Comparison of ENCODE assay signal across 11 cellular contexts in genomic region chr1:155012760-155013602, GRCh38. TPM values are rescaled to one million over a fixed set of nuclear protein-coding genes. Genes with fewer than 3 reads are reported as not detected.
DNase-seq lines count a peak whose midpoint lies in the region; ATAC-seq, FAIRE-seq and TF ChIP-seq lines count a peak whose summit lies in the region.
"Had no signal": no experiment of that assay in that cellular context is flagged by ENCODE, and none has a peak within 500 bp of the region (broad histone marks: within the 10 kb centered on the region; RNA-seq: fewer than 3 reads in every experiment).

No MANE protein-coding gene starts in this region.

- H3K9ac ChIP-seq in K562 (ENCODE audit: insufficient read depth in 1 of 2, low read depth in 2 of 2, low read length in 2 of 2): peak overlapping the region; percentile 24 to 80; a peak in 2 of 4 replicates

- peaks cover 0 to 37% of the 10 kb centered on the region in 2 experiments; a peak in 1 of 3 replicates for H3K36me3 ChIP-seq in HEK293 (ENCODE audit: control insufficient read depth in 2 of 2, insufficient read depth in 1 of 2, low read length in 2 of 2)
- H3K36me3 ChIP-seq in K562 (ENCODE audit: control insufficient read depth, insufficient read depth, low read length): peaks cover 69% of the 10 kb centered on the region; the same call in 2 of the 3 replicates
- H3K36me3 ChIP-seq in naive thymus-derived CD4-positive, alpha-beta T cell (ENCODE audit: control insufficient read depth in 2 of 3, insufficient read depth in 3 of 3, low read length in 3 of 3): peaks cover 0 to 29% (median 0%) of the 10 kb centered on the region in 3 experiments
- peaks cover 1% of the 10 kb centered on the region for H3K36me3 ChIP-seq in Caco-2 (ENCODE audit: control insufficient read depth, insufficient read depth, low read length)

- H3K27me3 ChIP-seq in K562 (ENCODE audit: control insufficient read depth in 2 of 2, insufficient read depth in 2 of 2, low read length in 2 of 2) (no peaks in the 10 kb centered on the region), Caco-2 (replicated peaks; ENCODE audit: control insufficient read depth, insufficient read depth, low read length) (no peaks in the 10 kb centered on the region)
- no peaks in the 10 kb centered on the region for H3K27me3 ChIP-seq in naive thymus-derived CD4-positive, alpha-beta T cell (ENCODE audit: control insufficient read depth in 2 of 2, insufficient read depth in 2 of 2, low read length in 2 of 2)

- H3K4me3 ChIP-seq in A549 (no peak overlapping the region), HEK293 (ENCODE audit: low read depth, low read length) (no peak overlapping the region), K562 (no peak overlapping the region), Caco-2 (ENCODE audit: low read depth, low read length) (no peak overlapping the region)
- H3K4me3 ChIP-seq in naive thymus-derived CD4-positive, alpha-beta T cell (ENCODE audit: low read length): peak overlapping the region; percentile 38

- H2AFZ ChIP-seq in K562 (ENCODE audit: low read depth, low read length): no peak overlapping the region

- DNase-seq in A549 (ENCODE audit: low read depth in 1 of 2, low spot score in 1 of 2): no peak
- DNase-seq in K562 (ENCODE audit: extremely low read depth in 1 of 4, low spot score in 3 of 4): peak in 1 of 4 experiments; percentile 49
- no peak for DNase-seq in naive thymus-derived CD4-positive, alpha-beta T cell
- no peak for DNase-seq in Caco-2
- DNase-seq in head of caudate nucleus: no peak
- no peak for DNase-seq in amniotic stem cell (lab: John Stamatoyannopoulos, UW)
- no peak for DNase-seq in NCI-H774 (lab: John Stamatoyannopoulos, UW)
- DNase-seq: NK-92 treated with Interleukin-12 subunit alpha and Interleukin-12 subunit beta, amount 100 ng/mL, for 24 hours had no signal

- H3K36me3 Mint-ChIP-seq in naive thymus-derived CD4-positive, alpha-beta T cell: peaks cover 0 to 46% (median 4%) of the 10 kb centered on the region in 5 donors
- peaks cover 51% of the 10 kb centered on the region for H3K36me3 Mint-ChIP-seq in Caco-2 (ENCODE audit: insufficient read depth, unreplicated experiment)

- H3K9me3 ChIP-seq in A549 (no peaks in the 10 kb centered on the region), HEK293 (ENCODE audit: control insufficient read depth, insufficient read depth, low read depth, low read length) (no peaks in the 10 kb centered on the region), K562 (replicated peaks; ENCODE audit: control insufficient read depth, insufficient read depth, low read depth, low read length) (no peaks in the 10 kb centered on the region), Caco-2 (no peaks in the 10 kb centered on the region)
- no peaks in the 10 kb centered on the region for H3K9me3 ChIP-seq in naive thymus-derived CD4-positive, alpha-beta T cell (ENCODE audit: control insufficient read depth in 2 of 3, low read length in 3 of 3)

- ATAC-seq in A549 (no peak), K562 (no peak)
- no peak for ATAC-seq in naive thymus-derived CD4-positive, alpha-beta T cell

- H3K79me2 ChIP-seq in K562 (ENCODE audit: control insufficient read depth, insufficient read depth, low read length): peaks cover 56% of the 10 kb centered on the region

- H3K27me3 Mint-ChIP-seq in naive thymus-derived CD4-positive, alpha-beta T cell: no peaks in the 10 kb centered on the region
- no peaks in the 10 kb centered on the region for H3K27me3 Mint-ChIP-seq in Caco-2 (ENCODE audit: insufficient read depth, unreplicated experiment)

- FAIRE-seq in A549 (lab: Jason Lieb, UNC) (peak; percentile 13), K562 (lab: Jason Lieb, UNC) (peak; percentile 88)
- FAIRE-seq: endometrium had no signal

- H3K9me3 Mint-ChIP-seq in naive thymus-derived CD4-positive, alpha-beta T cell: no peaks in the 10 kb centered on the region
- H3K9me3 Mint-ChIP-seq in Caco-2 (ENCODE audit: unreplicated experiment): no peaks in the 10 kb centered on the region

- peak overlapping the region; percentile 80 to 98 (median 95) for H3K27ac Mint-ChIP-seq in naive thymus-derived CD4-positive, alpha-beta T cell
- H3K27ac Mint-ChIP-seq in Caco-2 (ENCODE audit: unreplicated experiment): no peak overlapping the region

- POLR2A ChIA-PET in A549 (lab: Yijun Ruan, JAX): interaction anchor here (0.6 to 0.7 kb wide), 2 partner anchors 35 to 174 kb away, joined by 11 to 12 read pairs; no protein-coding TSS in a partner anchor
- POLR2A ChIA-PET in HEK293 (lab: Yijun Ruan, JAX): interaction anchor here (1.0 to 1.6 kb wide), 5 partner anchors 9 to 154 kb away, joined by 3 to 8 read pairs (median 5); partner anchors contain the start of gene PYGO2
- POLR2A ChIA-PET in K562 (lab: Yijun Ruan, JAX): interaction anchor here (0.6 to 1.9 kb wide), 12 partner anchors 8 to 1114 kb away, joined by 3 to 8 read pairs (median 4); partner anchors contain the start of genes CKS1B, FLAD1, LENEP and PBXIP1
- POLR2A ChIA-PET in naive thymus-derived CD4-positive, alpha-beta T cell (lab: Charles Lee): interaction anchor here (0.5 to 13.8 kb wide), 13 partner anchors 9 to 122 kb away, joined by 3 to 270 read pairs (median 5); partner anchors contain the start of genes ADAM15, CKS1B, FLAD1 and LENEP
- POLR2A ChIA-PET in Caco-2 (lab: Charles Lee): no interaction called here

- no peak for TF ChIP-seq POLR2A in A549 (IDR thresholded peaks at IDR 0.05; ENCODE audit: low read length)
- TF ChIP-seq POLR2A in K562 (conservative IDR thresholded peaks at IDR 0.05): 0 out of 2 replicates have a peak, but pooled peaks have one; percentile 33

- no peak for TF ChIP-seq EP300 in A549 (IDR thresholded peaks at IDR 0.05)
- no peak for TF ChIP-seq EP300 in K562 (IDR thresholded peaks at IDR 0.05; ENCODE audit: low read length)

- TF ChIP-seq CTCF in A549 (IDR thresholded peaks at IDR 0.05) (no peak), HEK293 (tag by site-specific recombination; IDR thresholded peaks at IDR 0.05) (no peak), K562 (IDR thresholded peaks at IDR 0.05 in 2 of 3, conservative IDR thresholded peaks at IDR 0.05 in 1 of 3; ENCODE audit: insufficient read depth in 2 of 3, low read depth in 1 of 3, low read length in 3 of 3) (no peak), Caco-2 (IDR thresholded peaks at IDR 0.05; ENCODE audit: insufficient read depth in 1 of 2, low read depth in 1 of 2, low read length in 1 of 2, severe bottlenecking in 1 of 2, unreplicated experiment in 1 of 2) (no peak)

- peak overlapping the region; percentile 59 for H3K4me2 ChIP-seq in A549
- peak overlapping the region; percentile 59 for H3K4me2 ChIP-seq in K562 (ENCODE audit: insufficient read depth, low read length)

- BruUV-seq in K562 (replicated peaks; lab: Mats Ljungman, UMichigan): no TSS peak
- BruUV-seq in Caco-2 (replicated peaks; lab: Mats Ljungman, UMichigan): no TSS peak

- no peaks in the 10 kb centered on the region; the same call in 1 of the 2 replicates for H4K20me1 ChIP-seq in K562 (replicated peaks; ENCODE audit: control insufficient read depth, insufficient read depth, low read length)

- CTCF ChIA-PET in A549 (lab: Yijun Ruan, JAX) (no interaction called here), HEK293 (lab: Yijun Ruan, JAX) (interaction anchor here (0.6 to 1.4 kb wide), 8 partner anchors 12 to 86 kb away, joined by 3 to 8 read pairs (median 4); partner anchors contain the start of genes ADAM15, LENEP and PYGO2), K562 (lab: Yijun Ruan, JAX; ENCODE audit: low intra/inter-chr PET ratio) (no interaction called here), Caco-2 (lab: Charles Lee) (interaction anchor here (1.1 kb wide), 1 partner anchor 11 kb away, joined by 4 read pairs; the partner anchor contains the start of gene ZBTB7B)
- CTCF ChIA-PET in naive thymus-derived CD4-positive, alpha-beta T cell (lab: Charles Lee): interaction anchor here (1.0 to 13.9 kb wide), 7 partner anchors 10 to 72 kb away, joined by 3 to 291 read pairs (median 6); partner anchors contain the start of genes ADAM15, CKS1B, LENEP and PBXIP1

- H3K4me1 ChIP-seq in A549 (peaks cover 88% of the 10 kb centered on the region), HEK293 (ENCODE audit: control insufficient read depth, insufficient read depth, low read length) (peaks cover 13% of the 10 kb centered on the region), K562 (replicated peaks in 1 of 2; ENCODE audit: control insufficient read depth in 2 of 2, insufficient read depth in 2 of 2, low read length in 2 of 2) (peaks cover 70 to 93% of the 10 kb centered on the region in 2 experiments), Caco-2 (peaks cover 39% of the 10 kb centered on the region)
- peaks cover 54 to 72% of the 10 kb centered on the region in 2 donors for H3K4me1 ChIP-seq in naive thymus-derived CD4-positive, alpha-beta T cell (ENCODE audit: control insufficient read depth in 2 of 2, insufficient read depth in 2 of 2, low read length in 2 of 2)

- intact Hi-C loops in K562 (cut with micrococcal nuclease) (no loop called here), Caco-2 (cut with micrococcal nuclease; ENCODE audit: unreplicated experiment) (no loop called here), head of caudate nucleus (cut with DNase I) (no loop called here)
- intact Hi-C loops in naive thymus-derived CD4-positive, alpha-beta T cell (cut with micrococcal nuclease): no loop called here

- peaks cover 30 to 81% (median 62%) of the 10 kb centered on the region in 7 donors for H3K4me1 Mint-ChIP-seq in naive thymus-derived CD4-positive, alpha-beta T cell
- H3K4me1 Mint-ChIP-seq in Caco-2 (ENCODE audit: low read depth, unreplicated experiment): peaks cover 21% of the 10 kb centered on the region

- H3K9me1 ChIP-seq in K562 (ENCODE audit: control insufficient read depth, insufficient read depth, low read length): no peaks in the 10 kb centered on the region

- in situ Hi-C loops in K562 (cut with MboI): no loop called here

- 82% methylated on average over 3 of the region's 3 CpGs for WGBS in A549 (ENCODE audit: missing lambda C conversion rate)
- 11% methylated on average over 3 of the region's 3 CpGs for WGBS in K562 (ENCODE audit: insufficient coverage, low coverage, missing lambda C conversion rate)

- H3K27ac ChIP-seq in A549 (peak overlapping the region; percentile 67 to 100; a peak in 5 of 6 replicates), HEK293 (ENCODE audit: extremely low read depth, low read depth, low read length) (0 out of 2 replicates have a peak overlapping the region, but pooled peaks have one; percentile 24), K562 (ENCODE audit: extremely low read depth, low read depth, low read length) (peak overlapping the region; percentile 51)
- peak overlapping the region; percentile 83 for H3K27ac ChIP-seq in naive thymus-derived CD4-positive, alpha-beta T cell (ENCODE audit: low read depth, low read length)

- no peak for TF ChIP-seq RAD21 in A549 (conservative IDR thresholded peaks at IDR 0.05 in 1 of 2, IDR thresholded peaks at IDR 0.05 in 1 of 2)
- TF ChIP-seq RAD21 in K562 (CRISPR knock-in tag; conservative IDR thresholded peaks at IDR 0.05 in 1 of 2, IDR thresholded peaks at IDR 0.05 in 1 of 2): no peak

- H3K4me3 Mint-ChIP-seq in naive thymus-derived CD4-positive, alpha-beta T cell: peak overlapping the region; percentile 75 to 99 (median 90)
- H3K4me3 Mint-ChIP-seq in Caco-2 (ENCODE audit: unreplicated experiment): no peak overlapping the region

RNA-seq across cellular contexts. Expression of gene ZBTB7B, which starts 10.4 kb away (rescaled TPM):
- polyA plus RNA-seq in A549 (2011; rRNA removed): 20.5 and 20.8 TPM in 2 replicates
- polyA plus RNA-seq in A549 (2012; cell fraction: cytosol; rRNA removed): 28.8 and 32.2 TPM in 2 replicates
- 60.8 and 82.4 TPM in 2 replicates for polyA plus RNA-seq in A549 (2012; cell fraction: nucleus; rRNA removed)
- 24.7 to 30.7 TPM (median 29.0 TPM) in 3 replicates for polyA plus RNA-seq in A549 (2017; fragmentation: RNase III; extraction: RNeasy Plus Mini Kit Qiagen cat#74134 plus additional on column Dnase treatment)
- polyA minus RNA-seq in A549 (2011; rRNA and poly(A)+ RNA removed): 25.1 and 30.3 TPM in 2 replicates
- total RNA-seq in K562 (2011; cell fraction: chromatin; rRNA removed; ENCODE audit: low replicate concordance): 24.5 and 77.3 TPM in 2 replicates
- 49.9 and 53.4 TPM in 2 replicates for total RNA-seq in K562 (2011; cell fraction: nucleolus; rRNA removed)
- 27.5 and 32.6 TPM in 2 replicates for total RNA-seq in K562 (2011; cell fraction: nucleoplasm; rRNA removed)
- total RNA-seq in K562 (2014; rRNA removed): 31.3 and 40.6 TPM in 2 replicates
- 6.7 and 6.9 TPM in 2 replicates for total RNA-seq in K562 (2014; rRNA removed; fragmentation: Illumina TruSeq; extraction: Trizol)
- 21.9 and 23.3 TPM in 2 replicates for total RNA-seq in K562 (2015; rRNA removed; fragmentation: Illumina TruSeq; extraction: Trizol)
- total RNA-seq in K562 (2021): 46.5 and 48.2 TPM in 2 replicates
- 15.2 and 22.8 TPM in 2 replicates for polyA plus RNA-seq in K562 (2011; rRNA removed)
- polyA plus RNA-seq in K562 (2011; cell fraction: cytosol; rRNA removed): 27.8 and 66.6 TPM in 2 replicates
- 47.1 and 101 TPM in 2 replicates for polyA plus RNA-seq in K562 (2011; cell fraction: nucleus; rRNA removed)
- 26.0 and 38.2 TPM in 2 replicates for polyA plus RNA-seq in K562 (2012)
- 13.5 and 25.7 TPM in 2 replicates for polyA plus RNA-seq in K562 (2014; fragmentation: Illumina TruSeq; extraction: Trizol)
- polyA plus RNA-seq in K562 (2014; fragmentation: Nextera tagmentation; extraction: Ambion mirVana): under 1 TPM; 0.04 to 0.08 TPM
- 23.2 and 28.7 TPM in 2 replicates for polyA plus RNA-seq in K562 (2014; rRNA removed)
- polyA minus RNA-seq in K562 (2011; rRNA and poly(A)+ RNA removed): 7.6 and 11.9 TPM in 2 replicates
- polyA minus RNA-seq in K562 (2011; cell fraction: cytosol; rRNA and poly(A)+ RNA removed): 23.4 and 28.6 TPM in 2 replicates
- polyA minus RNA-seq in K562 (2011; cell fraction: nucleus; rRNA and poly(A)+ RNA removed): 19.5 and 20.4 TPM in 2 replicates
- 100 to 1,000 TPM in 1 of 5 experiments, 10 to 100 TPM in 4; 42.7 to 139 (median 61.0) TPM for total RNA-seq in naive thymus-derived CD4-positive, alpha-beta T cell
- 1 to 10 TPM; 3.0 to 6.7 TPM for polyA plus RNA-seq in naive thymus-derived CD4-positive, alpha-beta T cell
- 42.9 and 46.8 TPM in 2 replicates for total RNA-seq in Caco-2 (2022)

RNA-seq across cellular contexts. Expression of gene LENEP, which starts 19.6 kb away (rescaled TPM):
- polyA plus RNA-seq in A549 (2011; rRNA removed) (0.32 TPM in 1 of 2 replicates, not detected in the other), A549 (2017; fragmentation: RNase III; extraction: RNeasy Plus Mini Kit Qiagen cat#74134 plus additional on column Dnase treatment) (not detected in 3 replicates), K562 (2011; rRNA removed) (not detected in 2 replicates), K562 (2014; fragmentation: Illumina TruSeq; extraction: Trizol) (not detected in 2 replicates), K562 (2014; fragmentation: Nextera tagmentation; extraction: Ambion mirVana) (not detected), K562 (2014; rRNA removed) (0.23 and 0.35 TPM in 2 replicates)
- 0.09 TPM in 1 of 2 replicates, not detected in the other for polyA plus RNA-seq in A549 (2012; cell fraction: cytosol; rRNA removed)
- polyA plus RNA-seq in A549 (2012; cell fraction: nucleus; rRNA removed): 0.55 and 0.58 TPM in 2 replicates
- 1.9 and 5.0 TPM in 2 replicates for polyA minus RNA-seq in A549 (2011; rRNA and poly(A)+ RNA removed)
- 4.5 and 15.4 TPM in 2 replicates for total RNA-seq in K562 (2011; cell fraction: chromatin; rRNA removed; ENCODE audit: low replicate concordance)
- 2.9 and 8.3 TPM in 2 replicates for total RNA-seq in K562 (2011; cell fraction: nucleolus; rRNA removed)
- 7.6 and 10.0 TPM in 2 replicates for total RNA-seq in K562 (2011; cell fraction: nucleoplasm; rRNA removed)
- total RNA-seq in K562 (2014; rRNA removed) (0.24 and 0.86 TPM in 2 replicates), K562 (2014; rRNA removed; fragmentation: Illumina TruSeq; extraction: Trizol) (0.47 TPM in 1 of 2 replicates, not detected in the other), K562 (2015; rRNA removed; fragmentation: Illumina TruSeq; extraction: Trizol) (0.45 and 0.87 TPM in 2 replicates), K562 (2021) (0.56 TPM in 1 of 2 replicates, not detected in the other), Caco-2 (2022) (0.50 and 0.53 TPM in 2 replicates)
- polyA plus RNA-seq in K562 (2011; cell fraction: cytosol; rRNA removed): not detected in 2 replicates
- polyA plus RNA-seq in K562 (2011; cell fraction: nucleus; rRNA removed): 1.0 and 1.1 TPM in 2 replicates
- 0.17 and 0.59 TPM in 2 replicates for polyA plus RNA-seq in K562 (2012)
- 1.4 and 3.2 TPM in 2 replicates for polyA minus RNA-seq in K562 (2011; rRNA and poly(A)+ RNA removed)
- not detected in 2 replicates for polyA minus RNA-seq in K562 (2011; cell fraction: cytosol; rRNA and poly(A)+ RNA removed)
- polyA minus RNA-seq in K562 (2011; cell fraction: nucleus; rRNA and poly(A)+ RNA removed): 1.1 and 3.6 TPM in 2 replicates
- 1 to 10 TPM in 3 of 5 experiments, not detected in 2; 1.4 to 3.2 (median 2.6) TPM for total RNA-seq in naive thymus-derived CD4-positive, alpha-beta T cell
- not detected for polyA plus RNA-seq in naive thymus-derived CD4-positive, alpha-beta T cell

RNA-seq across cellular contexts. Expression of gene DCST2, which starts 20.6 kb away (rescaled TPM):
- polyA plus RNA-seq in A549 (2011; rRNA removed): 1.0 and 1.5 TPM in 2 replicates
- 0.63 and 0.76 TPM in 2 replicates for polyA plus RNA-seq in A549 (2012; cell fraction: cytosol; rRNA removed)
- polyA plus RNA-seq in A549 (2012; cell fraction: nucleus; rRNA removed): 6.2 and 11.1 TPM in 2 replicates
- polyA plus RNA-seq in A549 (2017; fragmentation: RNase III; extraction: RNeasy Plus Mini Kit Qiagen cat#74134 plus additional on column Dnase treatment): 0.23 to 0.46 TPM (median 0.43 TPM) in 3 replicates
- 0.73 and 0.83 TPM in 2 replicates for polyA minus RNA-seq in A549 (2011; rRNA and poly(A)+ RNA removed)
- total RNA-seq in K562 (2011; cell fraction: chromatin; rRNA removed; ENCODE audit: low replicate concordance): 1.1 and 2.4 TPM in 2 replicates
- total RNA-seq in K562 (2011; cell fraction: nucleolus; rRNA removed): 1.3 and 1.7 TPM in 2 replicates
- 0.99 and 1.3 TPM in 2 replicates for total RNA-seq in K562 (2011; cell fraction: nucleoplasm; rRNA removed)
- total RNA-seq in K562 (2014; rRNA removed): 0.12 TPM in 1 of 2 replicates, not detected in the other
- 0.11 TPM in 1 of 2 replicates, not detected in the other for total RNA-seq in K562 (2014; rRNA removed; fragmentation: Illumina TruSeq; extraction: Trizol)
- total RNA-seq in K562 (2015; rRNA removed; fragmentation: Illumina TruSeq; extraction: Trizol): 0.11 TPM in 1 of 2 replicates, not detected in the other
- total RNA-seq in K562 (2021): 0.09 and 0.40 TPM in 2 replicates
- polyA plus RNA-seq in K562 (2011; rRNA removed): 0.49 and 1.1 TPM in 2 replicates
- 0.30 and 0.40 TPM in 2 replicates for polyA plus RNA-seq in K562 (2011; cell fraction: cytosol; rRNA removed)
- polyA plus RNA-seq in K562 (2011; cell fraction: nucleus; rRNA removed): 9.0 and 9.2 TPM in 2 replicates
- 0.36 and 2.9 TPM in 2 replicates for polyA plus RNA-seq in K562 (2012)
- polyA plus RNA-seq in K562 (2014; fragmentation: Illumina TruSeq; extraction: Trizol): 0.10 TPM in 1 of 2 replicates, not detected in the other
- polyA plus RNA-seq in K562 (2014; fragmentation: Nextera tagmentation; extraction: Ambion mirVana): not detected
- 0.22 and 0.37 TPM in 2 replicates for polyA plus RNA-seq in K562 (2014; rRNA removed)
- 0.24 and 0.25 TPM in 2 replicates for polyA minus RNA-seq in K562 (2011; rRNA and poly(A)+ RNA removed)
- not detected in 2 replicates for polyA minus RNA-seq in K562 (2011; cell fraction: cytosol; rRNA and poly(A)+ RNA removed)
- 0.33 and 0.40 TPM in 2 replicates for polyA minus RNA-seq in K562 (2011; cell fraction: nucleus; rRNA and poly(A)+ RNA removed)
- total RNA-seq in naive thymus-derived CD4-positive, alpha-beta T cell: 1 to 10 TPM in 4 of 5 experiments, under 1 TPM in 1; 0.22 to 3.3 (median 2.4) TPM
- not detected for polyA plus RNA-seq in naive thymus-derived CD4-positive, alpha-beta T cell
- total RNA-seq in Caco-2 (2022): 0.26 and 0.61 TPM in 2 replicates

RNA-seq across cellular contexts. Expression of gene DCST1, which starts 20.6 kb away (rescaled TPM):
- 0.06 TPM in 1 of 2 replicates, not detected in the other for polyA plus RNA-seq in A549 (2011; rRNA removed)
- polyA plus RNA-seq in A549 (2012; cell fraction: cytosol; rRNA removed): 0.03 and 0.04 TPM in 2 replicates
- polyA plus RNA-seq in A549 (2012; cell fraction: nucleus; rRNA removed): 0.08 TPM in 1 of 2 replicates, not detected in the other
- polyA plus RNA-seq in A549 (2017; fragmentation: RNase III; extraction: RNeasy Plus Mini Kit Qiagen cat#74134 plus additional on column Dnase treatment): not detected in 3 replicates
- 0.25 TPM in 1 of 2 replicates, not detected in the other for polyA minus RNA-seq in A549 (2011; rRNA and poly(A)+ RNA removed)
- not detected in 2 replicates for total RNA-seq in K562 (2011; cell fraction: chromatin; rRNA removed; ENCODE audit: low replicate concordance)
- total RNA-seq in K562 (2011; cell fraction: nucleolus; rRNA removed): not detected in 2 replicates
- not detected in 2 replicates for total RNA-seq in K562 (2011; cell fraction: nucleoplasm; rRNA removed)
- total RNA-seq in K562 (2014; rRNA removed): not detected in 2 replicates
- not detected in 2 replicates for total RNA-seq in K562 (2014; rRNA removed; fragmentation: Illumina TruSeq; extraction: Trizol)
- not detected in 2 replicates for total RNA-seq in K562 (2015; rRNA removed; fragmentation: Illumina TruSeq; extraction: Trizol)
- not detected in 2 replicates for total RNA-seq in K562 (2021)
- polyA plus RNA-seq in K562 (2011; rRNA removed): not detected in 2 replicates
- not detected in 2 replicates for polyA plus RNA-seq in K562 (2011; cell fraction: cytosol; rRNA removed)
- 0.08 and 0.10 TPM in 2 replicates for polyA plus RNA-seq in K562 (2011; cell fraction: nucleus; rRNA removed)
- 0.15 TPM in 1 of 2 replicates, not detected in the other for polyA plus RNA-seq in K562 (2012)
- polyA plus RNA-seq in K562 (2014; fragmentation: Illumina TruSeq; extraction: Trizol): not detected in 2 replicates
- not detected for polyA plus RNA-seq in K562 (2014; fragmentation: Nextera tagmentation; extraction: Ambion mirVana)
- not detected in 2 replicates for polyA plus RNA-seq in K562 (2014; rRNA removed)
- not detected in 2 replicates for polyA minus RNA-seq in K562 (2011; rRNA and poly(A)+ RNA removed)
- not detected in 2 replicates for polyA minus RNA-seq in K562 (2011; cell fraction: cytosol; rRNA and poly(A)+ RNA removed)
- not detected in 2 replicates for polyA minus RNA-seq in K562 (2011; cell fraction: nucleus; rRNA and poly(A)+ RNA removed)
- under 1 TPM in 3 of 5 experiments, not detected in 2; 0.19 to 0.78 (median 0.42) TPM for total RNA-seq in naive thymus-derived CD4-positive, alpha-beta T cell
- polyA plus RNA-seq in naive thymus-derived CD4-positive, alpha-beta T cell: not detected
- total RNA-seq in Caco-2 (2022): 0.32 TPM in 1 of 2 replicates, not detected in the other
- total RNA-seq: lung microvascular endothelial cell had no signal

RNA-seq across cellular contexts. Expression of gene FLAD1, which starts 29.8 kb away (rescaled TPM):
- polyA plus RNA-seq in A549 (2011; rRNA removed) (43.5 and 57.1 TPM in 2 replicates), A549 (2017; fragmentation: RNase III; extraction: RNeasy Plus Mini Kit Qiagen cat#74134 plus additional on column Dnase treatment) (34.1 to 38.2 TPM (median 36.0 TPM) in 3 replicates), K562 (2011; rRNA removed) (61.2 and 75.6 TPM in 2 replicates), K562 (2014; fragmentation: Illumina TruSeq; extraction: Trizol) (78.8 and 82.3 TPM in 2 replicates), K562 (2014; fragmentation: Nextera tagmentation; extraction: Ambion mirVana) (10 to 100 TPM; 24.9 to 46.7 TPM), K562 (2014; rRNA removed) (85.8 and 98.9 TPM in 2 replicates)
- polyA plus RNA-seq in A549 (2012; cell fraction: cytosol; rRNA removed): 75.4 and 84.9 TPM in 2 replicates
- 122 and 131 TPM in 2 replicates for polyA plus RNA-seq in A549 (2012; cell fraction: nucleus; rRNA removed)
- 96.6 and 131 TPM in 2 replicates for polyA minus RNA-seq in A549 (2011; rRNA and poly(A)+ RNA removed)
- 46.3 and 135 TPM in 2 replicates for total RNA-seq in K562 (2011; cell fraction: chromatin; rRNA removed; ENCODE audit: low replicate concordance)
- total RNA-seq in K562 (2011; cell fraction: nucleolus; rRNA removed): 130 and 141 TPM in 2 replicates
- total RNA-seq in K562 (2011; cell fraction: nucleoplasm; rRNA removed): 76.0 and 76.6 TPM in 2 replicates
- total RNA-seq in K562 (2014; rRNA removed) (67.0 and 87.6 TPM in 2 replicates), K562 (2014; rRNA removed; fragmentation: Illumina TruSeq; extraction: Trizol) (41.3 and 56.1 TPM in 2 replicates), K562 (2015; rRNA removed; fragmentation: Illumina TruSeq; extraction: Trizol) (65.8 and 68.6 TPM in 2 replicates), K562 (2021) (74.4 and 79.8 TPM in 2 replicates), Caco-2 (2022) (51.3 and 61.5 TPM in 2 replicates)
- 82.9 and 126 TPM in 2 replicates for polyA plus RNA-seq in K562 (2011; cell fraction: cytosol; rRNA removed)
- polyA plus RNA-seq in K562 (2011; cell fraction: nucleus; rRNA removed): 209 and 292 TPM in 2 replicates
- 54.0 and 57.9 TPM in 2 replicates for polyA plus RNA-seq in K562 (2012)
- 50.8 and 69.7 TPM in 2 replicates for polyA minus RNA-seq in K562 (2011; rRNA and poly(A)+ RNA removed)
- polyA minus RNA-seq in K562 (2011; cell fraction: cytosol; rRNA and poly(A)+ RNA removed): 40.4 and 52.6 TPM in 2 replicates
- polyA minus RNA-seq in K562 (2011; cell fraction: nucleus; rRNA and poly(A)+ RNA removed): 49.7 and 53.7 TPM in 2 replicates
- total RNA-seq in naive thymus-derived CD4-positive, alpha-beta T cell: 10 to 100 TPM; 24.4 to 50.2 (median 50.0) TPM
- polyA plus RNA-seq in naive thymus-derived CD4-positive, alpha-beta T cell: 10 to 100 TPM; 33.3 to 45.8 TPM

Comparison
In these comparisons a context has a peak if more than half of its experiments do, and no peak if none do; other contexts are left out.
1. H3K27ac ChIP-seq: peak in every context shown above with its lines; median percentile 84 in A549; 83 in naive thymus-derived CD4-positive, alpha-beta T cell; 51 in K562; 24 in HEK293.
2. CTCF ChIA-PET loops: an anchor here in HEK293 (0.6 to 1.4 kb wide), naive thymus-derived CD4-positive, alpha-beta T cell (1.0 to 13.9 kb wide) and Caco-2 (1.1 kb wide); none called in A549 and K562.